In the genomic region with DNA sequence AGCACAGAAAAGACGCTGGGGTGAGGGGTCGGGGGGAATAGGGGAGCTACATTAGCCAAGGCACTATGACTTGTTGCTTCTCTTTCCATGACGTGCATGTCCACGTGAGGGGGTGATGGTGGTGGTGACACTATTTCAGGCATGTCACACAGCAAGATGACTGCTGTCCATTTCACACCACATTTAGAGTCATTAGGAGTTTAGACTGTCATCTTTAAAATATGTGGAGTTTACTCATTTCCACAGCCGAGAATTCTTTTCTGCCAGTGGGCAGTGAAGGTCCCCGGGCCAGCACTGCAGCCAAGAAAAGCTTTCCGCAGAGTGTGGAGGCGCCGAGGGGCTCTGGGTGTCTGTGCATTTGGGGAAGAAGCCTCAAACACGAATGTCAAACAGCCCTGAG, we compare ENCODE assay signal across 2 cellular contexts.
TF ChIP-seq lines count a peak whose summit lies in the region.

No MANE protein-coding gene starts in this region.

TF ChIP-seq in A549, 52 proteins besides CTCF, POLR2A, EP300 and RAD21 (continued from another document):
- TF ChIP-seq, protein P1, sequence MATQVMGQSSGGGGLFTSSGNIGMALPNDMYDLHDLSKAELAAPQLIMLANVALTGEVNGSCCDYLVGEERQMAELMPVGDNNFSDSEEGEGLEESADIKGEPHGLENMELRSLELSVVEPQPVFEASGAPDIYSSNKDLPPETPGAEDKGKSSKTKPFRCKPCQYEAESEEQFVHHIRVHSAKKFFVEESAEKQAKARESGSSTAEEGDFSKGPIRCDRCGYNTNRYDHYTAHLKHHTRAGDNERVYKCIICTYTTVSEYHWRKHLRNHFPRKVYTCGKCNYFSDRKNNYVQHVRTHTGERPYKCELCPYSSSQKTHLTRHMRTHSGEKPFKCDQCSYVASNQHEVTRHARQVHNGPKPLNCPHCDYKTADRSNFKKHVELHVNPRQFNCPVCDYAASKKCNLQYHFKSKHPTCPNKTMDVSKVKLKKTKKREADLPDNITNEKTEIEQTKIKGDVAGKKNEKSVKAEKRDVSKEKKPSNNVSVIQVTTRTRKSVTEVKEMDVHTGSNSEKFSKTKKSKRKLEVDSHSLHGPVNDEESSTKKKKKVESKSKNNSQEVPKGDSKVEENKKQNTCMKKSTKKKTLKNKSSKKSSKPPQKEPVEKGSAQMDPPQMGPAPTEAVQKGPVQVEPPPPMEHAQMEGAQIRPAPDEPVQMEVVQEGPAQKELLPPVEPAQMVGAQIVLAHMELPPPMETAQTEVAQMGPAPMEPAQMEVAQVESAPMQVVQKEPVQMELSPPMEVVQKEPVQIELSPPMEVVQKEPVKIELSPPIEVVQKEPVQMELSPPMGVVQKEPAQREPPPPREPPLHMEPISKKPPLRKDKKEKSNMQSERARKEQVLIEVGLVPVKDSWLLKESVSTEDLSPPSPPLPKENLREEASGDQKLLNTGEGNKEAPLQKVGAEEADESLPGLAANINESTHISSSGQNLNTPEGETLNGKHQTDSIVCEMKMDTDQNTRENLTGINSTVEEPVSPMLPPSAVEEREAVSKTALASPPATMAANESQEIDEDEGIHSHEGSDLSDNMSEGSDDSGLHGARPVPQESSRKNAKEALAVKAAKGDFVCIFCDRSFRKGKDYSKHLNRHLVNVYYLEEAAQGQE (IDR thresholded peaks at IDR 0.05): no peak
- TF ChIP-seq CBX8 (IDR thresholded peaks at IDR 0.05): no peak
- TF ChIP-seq, protein P2, sequence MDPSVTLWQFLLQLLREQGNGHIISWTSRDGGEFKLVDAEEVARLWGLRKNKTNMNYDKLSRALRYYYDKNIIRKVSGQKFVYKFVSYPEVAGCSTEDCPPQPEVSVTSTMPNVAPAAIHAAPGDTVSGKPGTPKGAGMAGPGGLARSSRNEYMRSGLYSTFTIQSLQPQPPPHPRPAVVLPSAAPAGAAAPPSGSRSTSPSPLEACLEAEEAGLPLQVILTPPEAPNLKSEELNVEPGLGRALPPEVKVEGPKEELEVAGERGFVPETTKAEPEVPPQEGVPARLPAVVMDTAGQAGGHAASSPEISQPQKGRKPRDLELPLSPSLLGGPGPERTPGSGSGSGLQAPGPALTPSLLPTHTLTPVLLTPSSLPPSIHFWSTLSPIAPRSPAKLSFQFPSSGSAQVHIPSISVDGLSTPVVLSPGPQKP (IDR thresholded peaks at IDR 0.05; ENCODE audit: low read depth, low read length): no peak
- no peak for TF ChIP-seq RCOR1 (IDR thresholded peaks at IDR 0.05; ENCODE audit: low read depth, low read length)

TF ChIP-seq in GM23338, 12 proteins besides CTCF, POLR2A, EP300 and RAD21 (continued from another document):
- TF ChIP-seq, protein P1 (IDR thresholded peaks at IDR 0.05; ENCODE audit: unreplicated experiment): no peak
- TF ChIP-seq, protein P3, sequence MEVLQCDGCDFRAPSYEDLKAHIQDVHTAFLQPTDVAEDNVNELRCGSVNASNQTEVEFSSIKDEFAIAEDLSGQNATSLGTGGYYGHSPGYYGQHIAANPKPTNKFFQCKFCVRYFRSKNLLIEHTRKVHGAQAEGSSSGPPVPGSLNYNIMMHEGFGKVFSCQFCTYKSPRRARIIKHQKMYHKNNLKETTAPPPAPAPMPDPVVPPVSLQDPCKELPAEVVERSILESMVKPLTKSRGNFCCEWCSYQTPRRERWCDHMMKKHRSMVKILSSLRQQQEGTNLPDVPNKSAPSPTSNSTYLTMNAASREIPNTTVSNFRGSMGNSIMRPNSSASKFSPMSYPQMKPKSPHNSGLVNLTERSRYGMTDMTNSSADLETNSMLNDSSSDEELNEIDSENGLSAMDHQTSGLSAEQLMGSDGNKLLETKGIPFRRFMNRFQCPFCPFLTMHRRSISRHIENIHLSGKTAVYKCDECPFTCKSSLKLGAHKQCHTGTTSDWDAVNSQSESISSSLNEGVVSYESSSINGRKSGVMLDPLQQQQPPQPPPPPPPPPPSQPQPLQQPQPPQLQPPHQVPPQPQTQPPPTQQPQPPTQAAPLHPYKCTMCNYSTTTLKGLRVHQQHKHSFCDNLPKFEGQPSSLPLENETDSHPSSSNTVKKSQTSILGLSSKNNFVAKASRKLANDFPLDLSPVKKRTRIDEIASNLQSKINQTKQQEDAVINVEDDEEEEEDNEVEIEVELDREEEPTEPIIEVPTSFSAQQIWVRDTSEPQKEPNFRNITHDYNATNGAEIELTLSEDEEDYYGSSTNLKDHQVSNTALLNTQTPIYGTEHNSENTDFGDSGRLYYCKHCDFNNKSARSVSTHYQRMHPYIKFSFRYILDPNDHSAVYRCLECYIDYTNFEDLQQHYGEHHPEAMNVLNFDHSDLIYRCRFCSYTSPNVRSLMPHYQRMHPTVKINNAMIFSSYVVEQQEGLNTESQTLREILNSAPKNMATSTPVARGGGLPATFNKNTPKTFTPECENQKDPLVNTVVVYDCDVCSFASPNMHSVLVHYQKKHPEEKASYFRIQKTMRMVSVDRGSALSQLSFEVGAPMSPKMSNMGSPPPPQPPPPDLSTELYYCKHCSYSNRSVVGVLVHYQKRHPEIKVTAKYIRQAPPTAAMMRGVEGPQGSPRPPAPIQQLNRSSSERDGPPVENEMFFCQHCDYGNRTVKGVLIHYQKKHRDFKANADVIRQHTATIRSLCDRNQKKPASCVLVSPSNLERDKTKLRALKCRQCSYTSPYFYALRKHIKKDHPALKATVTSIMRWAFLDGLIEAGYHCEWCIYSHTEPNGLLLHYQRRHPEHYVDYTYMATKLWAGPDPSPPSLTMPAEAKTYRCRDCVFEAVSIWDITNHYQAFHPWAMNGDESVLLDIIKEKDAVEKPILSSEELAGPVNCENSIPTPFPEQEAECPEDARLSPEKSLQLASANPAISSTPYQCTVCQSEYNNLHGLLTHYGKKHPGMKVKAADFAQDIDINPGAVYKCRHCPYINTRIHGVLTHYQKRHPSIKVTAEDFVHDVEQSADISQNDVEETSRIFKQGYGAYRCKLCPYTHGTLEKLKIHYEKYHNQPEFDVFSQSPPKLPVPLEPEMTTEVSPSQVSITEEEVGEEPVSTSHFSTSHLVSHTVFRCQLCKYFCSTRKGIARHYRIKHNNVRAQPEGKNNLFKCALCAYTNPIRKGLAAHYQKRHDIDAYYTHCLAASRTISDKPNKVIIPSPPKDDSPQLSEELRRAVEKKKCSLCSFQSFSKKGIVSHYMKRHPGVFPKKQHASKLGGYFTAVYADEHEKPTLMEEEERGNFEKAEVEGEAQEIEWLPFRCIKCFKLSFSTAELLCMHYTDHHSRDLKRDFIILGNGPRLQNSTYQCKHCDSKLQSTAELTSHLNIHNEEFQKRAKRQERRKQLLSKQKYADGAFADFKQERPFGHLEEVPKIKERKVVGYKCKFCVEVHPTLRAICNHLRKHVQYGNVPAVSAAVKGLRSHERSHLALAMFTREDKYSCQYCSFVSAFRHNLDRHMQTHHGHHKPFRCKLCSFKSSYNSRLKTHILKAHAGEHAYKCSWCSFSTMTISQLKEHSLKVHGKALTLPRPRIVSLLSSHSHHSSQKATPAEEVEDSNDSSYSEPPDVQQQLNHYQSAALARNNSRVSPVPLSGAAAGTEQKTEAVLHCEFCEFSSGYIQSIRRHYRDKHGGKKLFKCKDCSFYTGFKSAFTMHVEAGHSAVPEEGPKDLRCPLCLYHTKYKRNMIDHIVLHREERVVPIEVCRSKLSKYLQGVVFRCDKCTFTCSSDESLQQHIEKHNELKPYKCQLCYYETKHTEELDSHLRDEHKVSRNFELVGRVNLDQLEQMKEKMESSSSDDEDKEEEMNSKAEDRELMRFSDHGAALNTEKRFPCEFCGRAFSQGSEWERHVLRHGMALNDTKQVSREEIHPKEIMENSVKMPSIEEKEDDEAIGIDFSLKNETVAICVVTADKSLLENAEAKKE (CRISPR knock-in tag; IDR thresholded peaks at IDR 0.05): no peak
- TF ChIP-seq CREB1 (CRISPR knock-in tag; IDR thresholded peaks at IDR 0.05; ENCODE audit: low read depth) (no peak), JUNB (IDR thresholded peaks at IDR 0.05; ENCODE audit: unreplicated experiment) (no peak)
